Comparison of ENCODE assay signal across 9 cellular contexts in the genomic region with DNA sequence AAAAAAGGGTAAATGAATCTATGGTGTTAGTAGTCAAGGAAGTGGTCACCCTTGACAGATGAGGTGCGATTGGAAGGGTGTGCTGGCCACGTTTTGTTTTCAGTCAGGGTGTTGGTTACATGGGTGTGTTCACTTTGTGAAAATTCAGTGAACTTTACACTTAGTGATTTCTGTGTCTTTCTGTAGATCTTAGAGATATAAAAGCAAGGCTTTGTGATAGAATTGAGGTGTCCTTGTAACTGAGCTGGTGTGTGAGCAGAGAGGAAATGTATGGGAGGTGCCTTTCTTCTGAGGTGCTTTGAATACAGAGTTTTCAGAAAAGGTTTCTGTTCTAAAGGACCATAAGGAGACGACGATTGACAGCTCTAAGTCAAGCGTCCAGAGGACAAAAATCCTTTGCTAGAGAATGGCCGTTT.
DNase-seq lines count a peak whose midpoint lies in the region; ATAC-seq, FAIRE-seq and TF ChIP-seq lines count a peak whose summit lies in the region.
"Had no signal": no experiment of that assay in that cellular context is flagged by ENCODE, and none has a peak within 500 bp of the region (broad histone marks: within the 10 kb centered on the region; RNA-seq: fewer than 3 reads in every experiment).

No MANE protein-coding gene starts in this region.

- TF ChIP-seq RAD21 in HepG2 (CRISPR knock-in tag; IDR thresholded peaks at IDR 0.05) = no peak

- ATAC-seq in GM19395 (IDR thresholded peaks at IDR 0.05; ENCODE audit: unreplicated experiment) (peak; percentile 80), HG03045 (IDR thresholded peaks at IDR 0.05; ENCODE audit: unreplicated experiment) (peak; percentile 73), HepG2 (no peak)

- H4K20me1 ChIP-seq in HepG2 (ENCODE audit: insufficient read depth, low read length) = no peaks in the 10 kb centered on the region

- no TSS peak for BruUV-seq in HepG2 (replicated peaks; lab: Mats Ljungman, UMichigan)

- TF ChIP-seq POLR2A in HepG2 (IDR thresholded peaks at IDR 0.05; ENCODE audit: insufficient read depth in 1 of 2, low read depth in 2 of 2, low read length in 2 of 2) = no peak

- in situ Hi-C loops in HepG2 (cut with HindIII; ENCODE audit: extremely low pct_ligation_motif_present, low pct_unique_long_range_greater_than_20kb) = no loop called here

- peak overlapping the region; percentile 77 for H3K4me3 Mint-ChIP-seq in activated T-cell treated with anti-CD3 and anti-CD28 coated beads, Interleukin-2, amount 50 U/mL, for 24 hours

- TF ChIP-seq EP300 in HepG2 (IDR thresholded peaks at IDR 0.05; ENCODE audit: low read depth in 2 of 2, low read length in 2 of 2) (no peak), HepG2 (CRISPR knock-in tag; IDR thresholded peaks at IDR 0.05; ENCODE audit: borderline replicate concordance) (no peak)

- no peaks in the 10 kb centered on the region for H3K4me1 ChIP-seq in right atrium auricular region
- H3K4me1 ChIP-seq in HepG2 (ENCODE audit: insufficient read depth, low read length) = no peaks in the 10 kb centered on the region

- no peaks in the 10 kb centered on the region for H3K79me2 ChIP-seq in HepG2 (ENCODE audit: insufficient read depth, low read length)

- H3K9ac ChIP-seq in HepG2 (ENCODE audit: insufficient read depth, low read depth, low read length) = no peak overlapping the region

- POLR2A ChIA-PET in HepG2 (lab: Yijun Ruan, JAX) = no interaction called here

- CTCF ChIA-PET in HepG2 (lab: Yijun Ruan, JAX; ENCODE audit: low intra/inter-chr PET ratio, low total read pairs) = no interaction called here

- H3K9me3 Mint-ChIP-seq in activated T-cell treated with anti-CD3 and anti-CD28 coated beads, Interleukin-2, amount 50 U/mL, for 24 hours = no peaks in the 10 kb centered on the region

- no peak overlapping the region for H2AFZ ChIP-seq in HepG2 (ENCODE audit: low read length)

- no peaks in the 10 kb centered on the region for H3K27me3 ChIP-seq in right atrium auricular region
- no peaks in the 10 kb centered on the region for H3K27me3 ChIP-seq in HepG2 (ENCODE audit: control insufficient read depth in 1 of 2, insufficient read depth in 2 of 2, low read length in 2 of 2)

- no peaks in the 10 kb centered on the region for H3K9me3 ChIP-seq in right atrium auricular region
- H3K9me3 ChIP-seq in HepG2 (ENCODE audit: low read length) = no peaks in the 10 kb centered on the region

- H3K4me2 ChIP-seq in HepG2 (ENCODE audit: low read depth, low read length) = no peak overlapping the region

- H3K27me3 Mint-ChIP-seq in activated T-cell treated with anti-CD3 and anti-CD28 coated beads, Interleukin-2, amount 50 U/mL, for 24 hours = no peaks in the 10 kb centered on the region

- FAIRE-seq in D721Med (lab: Jason Lieb, UNC) (no peak), HepG2 (lab: Jason Lieb, UNC) (no peak)

- peaks cover 83% of the 10 kb centered on the region for H3K4me1 Mint-ChIP-seq in activated T-cell treated with anti-CD3 and anti-CD28 coated beads, Interleukin-2, amount 50 U/mL, for 24 hours (ENCODE audit: low read depth)

- intact Hi-C loops in HepG2 (cut with micrococcal nuclease; ENCODE audit: unreplicated experiment) = loop anchor here (10.0 kb wide), 1 partner anchor 153 kb away; no protein-coding TSS in a partner anchor

- peak overlapping the region; percentile 97 for H3K27ac Mint-ChIP-seq in activated T-cell treated with anti-CD3 and anti-CD28 coated beads, Interleukin-2, amount 50 U/mL, for 24 hours

- no peaks in the 10 kb centered on the region for H3K36me3 ChIP-seq in right atrium auricular region
- H3K36me3 ChIP-seq in HepG2 (replicated peaks in 1 of 2; ENCODE audit: control insufficient read depth in 1 of 2, insufficient read depth in 2 of 2, low read length in 2 of 2) = no peaks in the 10 kb centered on the region

- H3K27ac ChIP-seq in right atrium auricular region (no peak overlapping the region), HepG2 (ENCODE audit: extremely low read length, insufficient read depth, low read length) (no peak overlapping the region)

- H3K4me3 ChIP-seq in right atrium auricular region (no peak overlapping the region), HepG2 (replicated peaks in 1 of 3; ENCODE audit: insufficient read depth in 1 of 3, low read depth in 2 of 3, low read length in 3 of 3) (no peak overlapping the region)
- H3K4me3 ChIP-seq: skin epidermis had no signal

- TF ChIP-seq CTCF in D721Med (IDR thresholded peaks at IDR 0.05; ENCODE audit: insufficient read depth, missing control alignments) (no peak), right atrium auricular region (IDR thresholded peaks at IDR 0.05) (no peak), HepG2 (CRISPR knock-in tag; IDR thresholded peaks at IDR 0.05) (no peak)

- no peak for DNase-seq in activated T-cell treated with anti-CD3 and anti-CD28 coated beads, Interleukin-2, amount 50 U/mL, for 24 hours
- DNase-seq in stimulated activated CD8-positive, alpha-beta memory T cell treated with anti-CD3 and anti-CD28 coated beads, Interleukin-15, amount 100 ng/mL, for 4 hours (ENCODE audit: low read depth in 2 of 2) = peak; percentile 8 to 11
- DNase-seq in D721Med (ENCODE audit: insufficient read length, low spot score) (no peak), right atrium auricular region (ENCODE audit: low spot score) (no peak), HepG2 (ENCODE audit: low spot score) (no peak), DMS53 (lab: John Stamatoyannopoulos, UW) (no peak)

- peaks cover 21% of the 10 kb centered on the region for H3K36me3 Mint-ChIP-seq in activated T-cell treated with anti-CD3 and anti-CD28 coated beads, Interleukin-2, amount 50 U/mL, for 24 hours (ENCODE audit: low read depth)

- 11% methylated on average over 6 of the region's 6 CpGs for WGBS in HepG2 (ENCODE audit: low lambda C conversion rate)

TF ChIP-seq in HepG2, 621 proteins besides CTCF, POLR2A, EP300 and RAD21:
- TF ChIP-seq ZNF619 (CRISPR knock-in tag; IDR thresholded peaks at IDR 0.05) = no peak
- no peak for TF ChIP-seq ZNF12 (CRISPR knock-in tag; IDR thresholded peaks at IDR 0.05)
- no peak for TF ChIP-seq AGO1 (IDR thresholded peaks at IDR 0.05; ENCODE audit: low read depth, low read length, poor library complexity, severe bottlenecking)
- no peak for TF ChIP-seq CAMTA2 (CRISPR knock-in tag; IDR thresholded peaks at IDR 0.05; ENCODE audit: borderline replicate concordance)
- no peak for TF ChIP-seq KDM1A (CRISPR knock-in tag; IDR thresholded peaks at IDR 0.05)
- TF ChIP-seq ZNF3 (CRISPR knock-in tag; IDR thresholded peaks at IDR 0.05) = no peak
- TF ChIP-seq TARDBP (CRISPR knock-in tag; IDR thresholded peaks at IDR 0.05) = no peak
- TF ChIP-seq SMYD3 (CRISPR knock-in tag; IDR thresholded peaks at IDR 0.05) = no peak
- no peak for TF ChIP-seq KAT2B (IDR thresholded peaks at IDR 0.05; ENCODE audit: borderline replicate concordance, low read depth, low read length)

Comparison
In these comparisons a context has a peak if more than half of its experiments do, and no peak if none do; other contexts are left out.
1. DNase-seq: peak in stimulated activated CD8-positive, alpha-beta memory T cell treated with anti-CD3 and anti-CD28 coated beads, Interleukin-15, amount 100 ng/mL, for 4 hours (2 of 2); none in activated T-cell treated with anti-CD3 and anti-CD28 coated beads, Interleukin-2, amount 50 U/mL, for 24 hours (single experiment), D721Med (single experiment), right atrium auricular region (single experiment), HepG2 (single experiment) and DMS53 (single experiment).